ENCODE assay signal across 23 cellular contexts in genomic region chr9:82989949-82990348, GRCh38.
"Had no signal": no experiment of that assay in that cellular context is flagged by ENCODE, and none has a peak within 500 bp of the region (broad histone marks: within the 10 kb centered on the region; RNA-seq: fewer than 3 reads in every experiment).

No MANE protein-coding gene starts in this region.

- H3K4me3 ChIP-seq: dorsolateral prefrontal cortex, gastrocnemius medialis, heart left ventricle, hepatocyte, left lung, psoas muscle, sigmoid colon, stomach, thyroid gland had no signal

- H2AFZ ChIP-seq: hepatocyte had no signal

- H3K4me2 ChIP-seq: hepatocyte had no signal

- H3K9me3 ChIP-seq: gastrocnemius medialis, heart left ventricle, left lung, psoas muscle, sigmoid colon, stomach, thyroid gland had no signal

- DNase-seq: cortex of kidney; dorsolateral prefrontal cortex; effector CD4-positive, alpha-beta T cell; foreskin fibroblast; gastrocnemius medialis; heart left ventricle; left cardiac atrium; left lung; mesenchymal stem cell; naive thymus-derived CD4-positive, alpha-beta T cell; nucleus accumbens; posterior cingulate gyrus; psoas muscle; right cardiac atrium; sigmoid colon; stimulated activated CD4-positive, alpha-beta T cell treated with anti-CD3 and anti-CD28 coated beads, Interleukin-2, amount 100 ng/mL, for 24 hours; stimulated activated CD4-positive, alpha-beta T cell treated with anti-CD3 and anti-CD28 coated beads, Interleukin-4, amount 100 ng/mL, for 24 hours; stimulated activated naive CD4-positive, alpha-beta T cell treated with Interleukin-2 at 50 U/mL for 16 hours; stomach; thyroid gland; trophoblast cell had no signal

- H3K4me1 ChIP-seq: gastrocnemius medialis, left lung, psoas muscle, sigmoid colon had no signal

- H3K79me2 ChIP-seq: hepatocyte had no signal

- H3K36me3 ChIP-seq: gastrocnemius medialis, heart left ventricle, left lung, sigmoid colon, thyroid gland had no signal

- H3K27ac ChIP-seq: dorsolateral prefrontal cortex, gastrocnemius medialis, heart left ventricle, hepatocyte, left lung, psoas muscle, sigmoid colon, stomach, thyroid gland had no signal

- ATAC-seq: gastrocnemius medialis; heart left ventricle; left cardiac atrium; left lung; naive thymus-derived CD4-positive, alpha-beta T cell; psoas muscle; right cardiac atrium; stimulated activated effector memory CD8-positive, alpha-beta T cell treated with anti-CD3 and anti-CD28 coated beads, Interleukin-12 subunit alpha, Interleukin-12 subunit beta, amount 100 ng/mL, for 72 hours had no signal

- H3K27me3 ChIP-seq: gastrocnemius medialis, heart left ventricle, hepatocyte, left lung, sigmoid colon, stomach, thyroid gland had no signal
